In genomic region chr1:113370868-113371267, GRCh38 we compare ENCODE assay signal across 27 cellular contexts.
"Had no signal": no experiment of that assay in that cellular context is flagged by ENCODE, and none has a peak within 500 bp of the region (broad histone marks: within the 10 kb centered on the region; RNA-seq: fewer than 3 reads in every experiment).

No MANE protein-coding gene starts in this region.

- H3K27ac Mint-ChIP-seq: stimulated activated effector memory CD8-positive, alpha-beta T cell treated with anti-CD3 and anti-CD28 coated beads, Interleukin-12 subunit alpha, Interleukin-12 subunit beta, amount 100 ng/mL, for 72 hours; stimulated activated memory B cell treated with anti-CD40 and anti-IgM and Interleukin-4, amounts not matched to agents 10 μg/mL and 1 μg/mL and 100 μg/mL, for 72 hours; stimulated activated naive B cell treated with anti-CD40 and anti-IgM and Interleukin-4, amounts not matched to agents 10 μg/mL and 1 μg/mL and 100 μg/mL, for 72 hours; stimulated activated naive CD8-positive, alpha-beta T cell treated with anti-CD3 and anti-CD28 coated beads, Interleukin-15, amount 100 ng/mL, for 72 hours; stimulated activated naive CD8-positive, alpha-beta T cell treated with anti-CD3 and anti-CD28 coated beads, Interleukin-15, Interleukin-2, amounts not matched to agents 100 ng/mL and 50 ng/mL, for 24 hours; type B pancreatic cell had no signal

- H3K27me3 ChIP-seq: stomach, suprapubic skin, testis, thyroid gland, tibial artery, tibial nerve, transverse colon, upper lobe of left lung, upper lobe of right lung, uterus, vagina had no signal

- H3K4me3 ChIP-seq: stomach, suprapubic skin, testis, thoracic aorta, thyroid gland, tibial artery, tibial nerve, transverse colon, upper lobe of left lung, upper lobe of right lung, uterus, vagina had no signal

- H3K9me3 Mint-ChIP-seq: stimulated activated effector memory CD8-positive, alpha-beta T cell treated with anti-CD3 and anti-CD28 coated beads, Interleukin-12 subunit alpha, Interleukin-12 subunit beta, amount 100 ng/mL, for 72 hours; stimulated activated memory B cell treated with anti-CD40 and anti-IgM and Interleukin-4, amounts not matched to agents 10 μg/mL and 1 μg/mL and 100 μg/mL, for 72 hours; stimulated activated naive B cell treated with anti-CD40 and anti-IgM and Interleukin-4, amounts not matched to agents 10 μg/mL and 1 μg/mL and 100 μg/mL, for 72 hours; stimulated activated naive CD8-positive, alpha-beta T cell treated with anti-CD3 and anti-CD28 coated beads, Interleukin-15, amount 100 ng/mL, for 72 hours; stimulated activated naive CD8-positive, alpha-beta T cell treated with anti-CD3 and anti-CD28 coated beads, Interleukin-15, Interleukin-2, amounts not matched to agents 100 ng/mL and 50 ng/mL, for 24 hours; type B pancreatic cell had no signal

- ATAC-seq: stimulated activated effector memory CD8-positive, alpha-beta T cell treated with anti-CD3 and anti-CD28 coated beads, Interleukin-12 subunit alpha, Interleukin-12 subunit beta, amount 100 ng/mL, for 72 hours; stimulated activated memory B cell treated with anti-CD40 and anti-IgM and Interleukin-4, amounts not matched to agents 10 μg/mL and 1 μg/mL and 100 μg/mL, for 72 hours; stimulated activated naive B cell treated with anti-CD40 and anti-IgM and Interleukin-4, amounts not matched to agents 10 μg/mL and 1 μg/mL and 100 μg/mL, for 72 hours; stimulated activated naive CD8-positive, alpha-beta T cell treated with anti-CD3 and anti-CD28 coated beads, Interleukin-15, amount 100 ng/mL, for 72 hours; stimulated activated naive CD8-positive, alpha-beta T cell treated with anti-CD3 and anti-CD28 coated beads, Interleukin-15, Interleukin-2, amounts not matched to agents 100 U/mL and 50 U/mL, for 24 hours; upper lobe of right lung had no signal

- H3K27ac ChIP-seq: stomach, suprapubic skin, testis, thoracic aorta, thyroid gland, tibial artery, tibial nerve, transverse colon, upper lobe of left lung, upper lobe of right lung, uterus, vagina had no signal

- DNase-seq: stimulated activated CD4-positive, alpha-beta T cell treated with anti-CD3 and anti-CD28 coated beads, Interleukin-2, amount 100 ng/mL, for 48 hours; stimulated activated CD4-positive, alpha-beta T cell treated with anti-CD3 and anti-CD28 coated beads, Interleukin-4, amount 100 ng/mL, for 1 hour; stimulated activated CD4-positive, alpha-beta T cell treated with anti-CD3 and anti-CD28 coated beads, Interleukin-4, amount 100 ng/mL, for 24 hours; stimulated activated CD4-positive, alpha-beta T cell treated with anti-CD3 and anti-CD28 coated beads, Interleukin-4, amount 100 ng/mL, for 4 hours; stimulated activated CD8-positive, alpha-beta memory T cell treated with anti-CD3 and anti-CD28 coated beads, Interleukin-4, amount 100 ng/mL, for 48 hours; stimulated activated naive B cell treated with anti-CD40 and anti-IgM and Interleukin-4, amounts not matched to agents 10 μg/mL and 1 μg/mL and 100 μg/mL, for 72 hours; stimulated activated naive CD4-positive, alpha-beta T cell; stimulated activated naive CD8-positive, alpha-beta T cell treated with anti-CD3 and anti-CD28 coated beads, Interleukin-15, amount 100 ng/mL, for 72 hours; stimulated activated naive CD8-positive, alpha-beta T cell treated with anti-CD3 and anti-CD28 coated beads, Interleukin-15, Interleukin-2, amounts not matched to agents 100 U/mL and 50 U/mL, for 24 hours; stomach; substantia nigra; testis; thyroid gland; tibial artery; transverse colon; trophoblast cell; upper lobe of left lung; upper lobe of right lung; uterus had no signal

- H3K36me3 ChIP-seq: stomach, suprapubic skin, thoracic aorta, thyroid gland, tibial artery, tibial nerve, transverse colon, upper lobe of left lung, upper lobe of right lung, uterus, vagina had no signal

- H3K27me3 Mint-ChIP-seq: type B pancreatic cell had no signal

- H3K36me3 Mint-ChIP-seq: stimulated activated effector memory CD8-positive, alpha-beta T cell treated with anti-CD3 and anti-CD28 coated beads, Interleukin-12 subunit alpha, Interleukin-12 subunit beta, amount 100 ng/mL, for 72 hours; stimulated activated memory B cell treated with anti-CD40 and anti-IgM and Interleukin-4, amounts not matched to agents 10 μg/mL and 1 μg/mL and 100 μg/mL, for 72 hours; stimulated activated naive B cell treated with anti-CD40 and anti-IgM and Interleukin-4, amounts not matched to agents 10 μg/mL and 1 μg/mL and 100 μg/mL, for 72 hours; type B pancreatic cell had no signal

- H3K4me1 Mint-ChIP-seq: stimulated activated effector memory CD8-positive, alpha-beta T cell treated with anti-CD3 and anti-CD28 coated beads, Interleukin-12 subunit alpha, Interleukin-12 subunit beta, amount 100 ng/mL, for 72 hours; stimulated activated memory B cell treated with anti-CD40 and anti-IgM and Interleukin-4, amounts not matched to agents 10 μg/mL and 1 μg/mL and 100 μg/mL, for 72 hours; stimulated activated naive B cell treated with anti-CD40 and anti-IgM and Interleukin-4, amounts not matched to agents 10 μg/mL and 1 μg/mL and 100 μg/mL, for 72 hours had no signal

- H3K4me3 Mint-ChIP-seq: stimulated activated effector memory CD8-positive, alpha-beta T cell treated with anti-CD3 and anti-CD28 coated beads, Interleukin-12 subunit alpha, Interleukin-12 subunit beta, amount 100 ng/mL, for 72 hours; stimulated activated memory B cell treated with anti-CD40 and anti-IgM and Interleukin-4, amounts not matched to agents 10 μg/mL and 1 μg/mL and 100 μg/mL, for 72 hours; stimulated activated naive B cell treated with anti-CD40 and anti-IgM and Interleukin-4, amounts not matched to agents 10 μg/mL and 1 μg/mL and 100 μg/mL, for 72 hours; stimulated activated naive CD8-positive, alpha-beta T cell treated with anti-CD3 and anti-CD28 coated beads, Interleukin-15, amount 100 ng/mL, for 72 hours; stimulated activated naive CD8-positive, alpha-beta T cell treated with anti-CD3 and anti-CD28 coated beads, Interleukin-15, Interleukin-2, amounts not matched to agents 100 ng/mL and 50 ng/mL, for 24 hours; type B pancreatic cell had no signal

- H3K4me1 ChIP-seq: suprapubic skin, testis, tibial artery, tibial nerve, transverse colon, upper lobe of left lung, upper lobe of right lung, uterus, vagina had no signal

- H3K9me3 ChIP-seq: stomach, suprapubic skin, testis, thoracic aorta, thyroid gland, tibial nerve, transverse colon, upper lobe of left lung, upper lobe of right lung, uterus, vagina had no signal
